9 cellular contexts compared by ENCODE assay signal in genomic region chr1:156592910-156593732, GRCh38. TPM values are rescaled to one million over a fixed set of nuclear protein-coding genes. Genes with fewer than 3 reads are reported as not detected.
DNase-seq lines count a peak whose midpoint lies in the region; ATAC-seq, FAIRE-seq and TF ChIP-seq lines count a peak whose summit lies in the region.
"Had no signal": no experiment of that assay in that cellular context is flagged by ENCODE, and none has a peak within 500 bp of the region (broad histone marks: within the 10 kb centered on the region; RNA-seq: fewer than 3 reads in every experiment).

No MANE protein-coding gene starts in this region.

- H2AFZ ChIP-seq in HepG2 (ENCODE audit: low read length) (no peak overlapping the region), endothelial cell of umbilical vein (ENCODE audit: low read depth, low read length) (no peak overlapping the region)

- H3K9me1 ChIP-seq in endothelial cell of umbilical vein (replicated peaks; ENCODE audit: control insufficient read depth, extremely low read depth, insufficient read depth, low read length), result no peaks in the 10 kb centered on the region

- H3K9me3 ChIP-seq in HepG2 (ENCODE audit: low read length) (no peaks in the 10 kb centered on the region), right lobe of liver (no peaks in the 10 kb centered on the region), endothelial cell of umbilical vein (replicated peaks; ENCODE audit: control insufficient read depth, insufficient read depth, low read length) (no peaks in the 10 kb centered on the region), testis (no peaks in the 10 kb centered on the region)

- TF ChIP-seq RAD21 in HepG2 (CRISPR knock-in tag; IDR thresholded peaks at IDR 0.05), result no peak

- WGBS in HepG2 (ENCODE audit: low lambda C conversion rate), result 97% methylated on average over 6 of the region's 8 CpGs
- 86% methylated on average over 5 of the region's 8 CpGs for WGBS in right lobe of liver (ENCODE audit: insufficient coverage, low coverage, low lambda C conversion rate, missing lambda C conversion rate)
- WGBS in testis, 2 donors, result 75 to 79% methylated on average over 8 of the region's 8 CpGs

- FAIRE-seq in HepG2 (lab: Jason Lieb, UNC), result no peak
- FAIRE-seq in endothelial cell of umbilical vein (lab: Jason Lieb, UNC), result peak; percentile 31

- no peak; a peak in 1 of 4 replicates for TF ChIP-seq POLR2A in HepG2 (IDR thresholded peaks at IDR 0.05; ENCODE audit: insufficient read depth in 1 of 2, low read depth in 2 of 2, low read length in 2 of 2)
- no peak for TF ChIP-seq POLR2A in right lobe of liver (IDR thresholded peaks at IDR 0.05)
- TF ChIP-seq POLR2A in endothelial cell of umbilical vein (IDR thresholded peaks at IDR 0.05; ENCODE audit: low read depth, low read length), result no peak
- TF ChIP-seq POLR2A in testis (IDR thresholded peaks at IDR 0.05), result no peak

- in situ Hi-C loops in HepG2 (cut with HindIII; ENCODE audit: extremely low pct_ligation_motif_present, low pct_unique_long_range_greater_than_20kb), result no loop called here

- no peak overlapping the region for H3K27ac ChIP-seq in HepG2 (ENCODE audit: extremely low read length, insufficient read depth, low read length)
- H3K27ac ChIP-seq in right lobe of liver, result no peak overlapping the region
- peak overlapping the region; percentile 34 for H3K27ac ChIP-seq in endothelial cell of umbilical vein (ENCODE audit: insufficient read depth, low read depth, low read length)
- H3K27ac ChIP-seq in testis, result no peak overlapping the region

- H3K4me3 ChIP-seq in HepG2 (replicated peaks in 1 of 3; ENCODE audit: insufficient read depth in 1 of 3, low read depth in 2 of 3, low read length in 3 of 3), result no peak overlapping the region
- H3K4me3 ChIP-seq in right lobe of liver, result no peak overlapping the region
- H3K4me3 ChIP-seq in endothelial cell of umbilical vein (replicated peaks in 1 of 3; ENCODE audit: insufficient read depth in 1 of 3, low read depth in 1 of 3, low read length in 3 of 3), result peak overlapping the region in 1 of 3 experiments; percentile 77
- no peak overlapping the region for H3K4me3 ChIP-seq in testis

- dilution Hi-C loops in endothelial cell of umbilical vein (cut with MboI; ENCODE audit: extremely low pct_ligation_motif_present, low sequenced_read_pairs), result no loop called here

- TF ChIP-seq CTCF in HepG2 (CRISPR knock-in tag; IDR thresholded peaks at IDR 0.05), result no peak
- no peak for TF ChIP-seq CTCF in right lobe of liver (IDR thresholded peaks at IDR 0.05)
- TF ChIP-seq CTCF in endothelial cell of umbilical vein (IDR thresholded peaks at IDR 0.05; ENCODE audit: extremely low read depth in 1 of 2, insufficient read depth in 1 of 2, low read depth in 1 of 2, low read length in 2 of 2), result no peak
- TF ChIP-seq CTCF in testis (IDR thresholded peaks at IDR 0.05), result no peak

- intact Hi-C loops in HepG2 (cut with micrococcal nuclease; ENCODE audit: unreplicated experiment), result no loop called here
- intact Hi-C loops in right lobe of liver (cut with DNase I), result no loop called here
- intact Hi-C loops in endothelial cell of umbilical vein (cut with micrococcal nuclease), result loop anchor here (1.0 to 5.0 kb wide), 2 partner anchors 8 to 91 kb away; partner anchors contain the start of genes GPATCH4 and MEF2D
- intact Hi-C loops in left ventricle myocardium superior (cut with micrococcal nuclease), result no loop called here
- intact Hi-C loops in testis (cut with DNase I; ENCODE audit: low total_unique reads), result no loop called here

- H3K9ac ChIP-seq in HepG2 (ENCODE audit: insufficient read depth, low read depth, low read length) (no peak overlapping the region), endothelial cell of umbilical vein (replicated peaks; ENCODE audit: extremely low read depth, insufficient read depth, low read length) (no peak overlapping the region)

- peak overlapping the region; percentile 92 for H3K4me2 ChIP-seq in HepG2 (ENCODE audit: low read depth, low read length)
- H3K4me2 ChIP-seq in endothelial cell of umbilical vein (ENCODE audit: insufficient read depth, low read length), result no peak overlapping the region

- CTCF ChIA-PET in HepG2 (lab: Yijun Ruan, JAX; ENCODE audit: low intra/inter-chr PET ratio, low total read pairs) (no interaction called here), endothelial cell of umbilical vein (lab: Charles Lee) (interaction anchor here (1.2 to 4.9 kb wide), 5 partner anchors 11 to 147 kb away, joined by 3 to 32 read pairs (median 4); no protein-coding TSS in a partner anchor)

- POLR2A ChIA-PET in HepG2 (lab: Yijun Ruan, JAX), result interaction anchor here (1.3 kb wide), 1 partner anchor 15 kb away, joined by 3 read pairs; no protein-coding TSS in a partner anchor
- POLR2A ChIA-PET in endothelial cell of umbilical vein (lab: Charles Lee), result interaction anchor here (0.6 kb wide), 1 partner anchor 24 kb away, joined by 7 read pairs; no protein-coding TSS in a partner anchor

- peaks cover 21% of the 10 kb centered on the region for H3K4me1 ChIP-seq in HepG2 (ENCODE audit: insufficient read depth, low read length)
- H3K4me1 ChIP-seq in right lobe of liver, result peaks cover 0 to 5% (median 0%) of the 10 kb centered on the region in 4 donors
- peaks cover 17% of the 10 kb centered on the region for H3K4me1 ChIP-seq in endothelial cell of umbilical vein (ENCODE audit: control insufficient read depth, extremely low read depth, insufficient read depth, low read length)
- peaks cover 24% of the 10 kb centered on the region for H3K4me1 ChIP-seq in testis

- DNase-seq in HepG2 (ENCODE audit: low spot score) (no peak), right lobe of liver (no peak), RPMI8226 (peak; percentile 29), endothelial cell of umbilical vein (ENCODE audit: low read depth, low spot score) (peak; percentile 86), left ventricle myocardium superior (no peak), retina (no peak), testis (no peak)

- ATAC-seq in HepG2, result no peak
- ATAC-seq in right lobe of liver, result no peak
- no peak for ATAC-seq in HG03439 (IDR thresholded peaks at IDR 0.05; ENCODE audit: unreplicated experiment)
- no peak for ATAC-seq in left ventricle myocardium superior

- BruUV-seq in HepG2 (replicated peaks; lab: Mats Ljungman, UMichigan) (no TSS peak), endothelial cell of umbilical vein (replicated peaks; lab: Mats Ljungman, UMichigan) (TSS peak; percentile 24)

- H3K27me3 ChIP-seq in HepG2 (ENCODE audit: control insufficient read depth in 1 of 2, insufficient read depth in 2 of 2, low read length in 2 of 2) (no peaks in the 10 kb centered on the region), right lobe of liver (no peaks in the 10 kb centered on the region), endothelial cell of umbilical vein (ENCODE audit: control insufficient read depth in 2 of 2, insufficient read depth in 2 of 2, low read length in 2 of 2) (no peaks in the 10 kb centered on the region), testis (no peaks in the 10 kb centered on the region)

- no peaks in the 10 kb centered on the region for H4K20me1 ChIP-seq in HepG2 (ENCODE audit: insufficient read depth, low read length)
- H4K20me1 ChIP-seq in endothelial cell of umbilical vein (replicated peaks; ENCODE audit: control insufficient read depth, extremely low read depth, insufficient read depth, low read length), result no peaks in the 10 kb centered on the region

- H3K36me3 ChIP-seq in HepG2 (replicated peaks in 1 of 2; ENCODE audit: control insufficient read depth in 1 of 2, insufficient read depth in 2 of 2, low read length in 2 of 2), result peaks cover 5 to 42% of the 10 kb centered on the region in 2 experiments
- peaks cover 0 to 21% (median 0%) of the 10 kb centered on the region in 4 donors for H3K36me3 ChIP-seq in right lobe of liver
- H3K36me3 ChIP-seq in endothelial cell of umbilical vein (ENCODE audit: control insufficient read depth in 2 of 2, extremely low read depth in 1 of 2, insufficient read depth in 2 of 2, low read length in 2 of 2), result peaks cover 0 to 34% of the 10 kb centered on the region in 2 experiments
- no peaks in the 10 kb centered on the region for H3K36me3 ChIP-seq in testis (ENCODE audit: low read depth, missing control alignments)

- TF ChIP-seq EP300 in HepG2 (IDR thresholded peaks at IDR 0.05; ENCODE audit: low read depth in 2 of 2, low read length in 2 of 2), result no peak
- no peak for TF ChIP-seq EP300 in HepG2 (CRISPR knock-in tag; IDR thresholded peaks at IDR 0.05; ENCODE audit: borderline replicate concordance)

- H3K79me2 ChIP-seq in HepG2 (ENCODE audit: insufficient read depth, low read length), result peaks cover 3% of the 10 kb centered on the region
- peaks cover 5% of the 10 kb centered on the region for H3K79me2 ChIP-seq in endothelial cell of umbilical vein (ENCODE audit: control insufficient read depth, insufficient read depth, low read length)

RNA-seq across cellular contexts. Expression of gene NAXE, which starts 1.5 kb away (rescaled TPM):
- total RNA-seq in HepG2 (2016; rRNA removed; fragmentation: Illumina TruSeq; extraction: Trizol) (37.9 and 59.4 TPM in 2 replicates), right lobe of liver (10 to 100 TPM; 37.7 to 72.3 (median 49.4) TPM), endothelial cell of umbilical vein (74.0 and 76.2 TPM in 2 replicates), left ventricle myocardium superior (123 TPM), testis (100 to 1,000 TPM; 142 to 200 TPM)
- 69.0 and 80.5 TPM in 2 replicates for total RNA-seq in HepG2 (2016; cell fraction: cytosol; rRNA removed; fragmentation: Illumina TruSeq; extraction: Trizol; ENCODE audit: low read depth)
- 32.9 and 62.3 TPM in 2 replicates for total RNA-seq in HepG2 (2016; cell fraction: insoluble cytoplasmic fraction; rRNA removed; fragmentation: Illumina TruSeq; extraction: Trizol)
- total RNA-seq in HepG2 (2016; cell fraction: membrane; rRNA removed; fragmentation: Illumina TruSeq; extraction: Trizol), result 57.8 and 70.5 TPM in 2 replicates
- 36.6 and 46.8 TPM in 2 replicates for total RNA-seq in HepG2 (2016; cell fraction: nucleus; rRNA removed; fragmentation: Illumina TruSeq; extraction: Trizol)
- polyA plus RNA-seq in HepG2 (2011; rRNA removed) (35.0 and 39.4 TPM in 2 replicates), endothelial cell of umbilical vein (187 and 210 TPM in 2 replicates), testis (ENCODE audit: insufficient read depth, low read depth, low replicate concordance) (110 TPM)
- polyA plus RNA-seq in HepG2 (2011; cell fraction: cytosol; rRNA removed), result 44.6 and 54.4 TPM in 2 replicates
- polyA plus RNA-seq in HepG2 (2011; cell fraction: nucleus; rRNA removed), result 28.8 and 37.7 TPM in 2 replicates
- polyA plus RNA-seq in HepG2 (2012), result 37.1 and 42.0 TPM in 2 replicates
- polyA plus RNA-seq in HepG2 (2016; cell fraction: cytosol; fragmentation: Illumina TruSeq; extraction: Trizol; ENCODE audit: low read depth), result 109 and 132 TPM in 2 replicates
- polyA plus RNA-seq in HepG2 (2016; cell fraction: insoluble cytoplasmic fraction; fragmentation: Illumina TruSeq; extraction: Trizol; ENCODE audit: low read depth), result 38.4 and 48.9 TPM in 2 replicates
- polyA plus RNA-seq in HepG2 (2016; cell fraction: membrane; fragmentation: Illumina TruSeq; extraction: Trizol; ENCODE audit: low read depth), result 78.1 and 86.6 TPM in 2 replicates
- 64.6 and 71.1 TPM in 2 replicates for polyA plus RNA-seq in HepG2 (2016; cell fraction: nucleus; fragmentation: Illumina TruSeq; extraction: Trizol; ENCODE audit: insufficient read depth, low read depth)
- 43.3 and 215 TPM in 2 replicates for polyA minus RNA-seq in HepG2 (2011; rRNA and poly(A)+ RNA removed; ENCODE audit: low replicate concordance)
- polyA minus RNA-seq in HepG2 (2011; cell fraction: cytosol; rRNA and poly(A)+ RNA removed), result 15.2 and 16.5 TPM in 2 replicates
- 15.8 and 22.0 TPM in 2 replicates for polyA minus RNA-seq in HepG2 (2011; cell fraction: nucleus; rRNA and poly(A)+ RNA removed)
- polyA plus RNA-seq in endothelial cell of umbilical vein (2011; cell fraction: cytosol; rRNA removed), result 143 and 154 TPM in 2 replicates
- polyA plus RNA-seq in endothelial cell of umbilical vein (2011; cell fraction: nucleus; rRNA removed), result 62.0 and 82.1 TPM in 2 replicates
- polyA plus RNA-seq in endothelial cell of umbilical vein (2012), result 90.9 and 109 TPM in 2 replicates
- 97.8 and 109 TPM in 2 replicates for polyA minus RNA-seq in endothelial cell of umbilical vein
- polyA minus RNA-seq in endothelial cell of umbilical vein (2011; cell fraction: cytosol; rRNA and poly(A)+ RNA removed), result 91.6 TPM
- polyA minus RNA-seq in endothelial cell of umbilical vein (2011; cell fraction: nucleus; rRNA and poly(A)+ RNA removed), result 26.3 and 33.7 TPM in 2 replicates

RNA-seq across cellular contexts. Expression of gene GPATCH4, which starts 8.2 kb away (rescaled TPM):
- total RNA-seq in HepG2 (2016; rRNA removed; fragmentation: Illumina TruSeq; extraction: Trizol) (37.9 and 43.4 TPM in 2 replicates), right lobe of liver (10 to 100 TPM in 4 of 6 experiments, 1 to 10 TPM in 2; 7.0 to 25.3 (median 12.4) TPM), endothelial cell of umbilical vein (29.2 and 32.0 TPM in 2 replicates), left ventricle myocardium superior (14.1 TPM), testis (10 to 100 TPM; 21.6 to 26.7 TPM)
- total RNA-seq in HepG2 (2016; cell fraction: cytosol; rRNA removed; fragmentation: Illumina TruSeq; extraction: Trizol; ENCODE audit: low read depth), result 7.3 and 7.7 TPM in 2 replicates
- 37.1 and 46.1 TPM in 2 replicates for total RNA-seq in HepG2 (2016; cell fraction: insoluble cytoplasmic fraction; rRNA removed; fragmentation: Illumina TruSeq; extraction: Trizol)
- 22.7 and 24.7 TPM in 2 replicates for total RNA-seq in HepG2 (2016; cell fraction: membrane; rRNA removed; fragmentation: Illumina TruSeq; extraction: Trizol)
- total RNA-seq in HepG2 (2016; cell fraction: nucleus; rRNA removed; fragmentation: Illumina TruSeq; extraction: Trizol), result 36.6 and 38.1 TPM in 2 replicates
- polyA plus RNA-seq in HepG2 (2011; rRNA removed) (19.2 and 20.0 TPM in 2 replicates), endothelial cell of umbilical vein (15.5 and 22.4 TPM in 2 replicates), testis (ENCODE audit: insufficient read depth, low read depth, low replicate concordance) (18.5 TPM)
- 13.1 and 21.0 TPM in 2 replicates for polyA plus RNA-seq in HepG2 (2011; cell fraction: cytosol; rRNA removed)
- 13.5 and 17.3 TPM in 2 replicates for polyA plus RNA-seq in HepG2 (2011; cell fraction: nucleus; rRNA removed)
- polyA plus RNA-seq in HepG2 (2012), result 26.6 and 33.5 TPM in 2 replicates
- 11.1 and 11.2 TPM in 2 replicates for polyA plus RNA-seq in HepG2 (2016; cell fraction: cytosol; fragmentation: Illumina TruSeq; extraction: Trizol; ENCODE audit: low read depth)
- 79.1 and 79.7 TPM in 2 replicates for polyA plus RNA-seq in HepG2 (2016; cell fraction: insoluble cytoplasmic fraction; fragmentation: Illumina TruSeq; extraction: Trizol; ENCODE audit: low read depth)
- 22.9 and 25.6 TPM in 2 replicates for polyA plus RNA-seq in HepG2 (2016; cell fraction: membrane; fragmentation: Illumina TruSeq; extraction: Trizol; ENCODE audit: low read depth)
- polyA plus RNA-seq in HepG2 (2016; cell fraction: nucleus; fragmentation: Illumina TruSeq; extraction: Trizol; ENCODE audit: insufficient read depth, low read depth), result 59.3 and 65.1 TPM in 2 replicates
- polyA minus RNA-seq in HepG2 (2011; rRNA and poly(A)+ RNA removed; ENCODE audit: low replicate concordance), result 24.3 and 141 TPM in 2 replicates
- polyA minus RNA-seq in HepG2 (2011; cell fraction: cytosol; rRNA and poly(A)+ RNA removed), result 9.7 and 9.9 TPM in 2 replicates
- 46.1 and 51.0 TPM in 2 replicates for polyA minus RNA-seq in HepG2 (2011; cell fraction: nucleus; rRNA and poly(A)+ RNA removed)
- 30.0 and 42.1 TPM in 2 replicates for polyA plus RNA-seq in endothelial cell of umbilical vein (2011; cell fraction: cytosol; rRNA removed)
- polyA plus RNA-seq in endothelial cell of umbilical vein (2011; cell fraction: nucleus; rRNA removed), result 46.6 and 52.0 TPM in 2 replicates
- polyA plus RNA-seq in endothelial cell of umbilical vein (2012), result 39.0 and 64.5 TPM in 2 replicates
- polyA minus RNA-seq in endothelial cell of umbilical vein, result 38.2 and 48.0 TPM in 2 replicates
- 37.6 TPM for polyA minus RNA-seq in endothelial cell of umbilical vein (2011; cell fraction: cytosol; rRNA and poly(A)+ RNA removed)
- 26.2 and 46.5 TPM in 2 replicates for polyA minus RNA-seq in endothelial cell of umbilical vein (2011; cell fraction: nucleus; rRNA and poly(A)+ RNA removed)

RNA-seq across cellular contexts. Expression of gene TTC24, which starts 13.6 kb away (rescaled TPM):
- 0.13 and 0.15 TPM in 2 replicates for total RNA-seq in HepG2 (2016; rRNA removed; fragmentation: Illumina TruSeq; extraction: Trizol)
- total RNA-seq in HepG2 (2016; cell fraction: cytosol; rRNA removed; fragmentation: Illumina TruSeq; extraction: Trizol; ENCODE audit: low read depth), result not detected in 2 replicates
- total RNA-seq in HepG2 (2016; cell fraction: insoluble cytoplasmic fraction; rRNA removed; fragmentation: Illumina TruSeq; extraction: Trizol), result 0.22 and 0.37 TPM in 2 replicates
- not detected in 2 replicates for total RNA-seq in HepG2 (2016; cell fraction: membrane; rRNA removed; fragmentation: Illumina TruSeq; extraction: Trizol)
- not detected in 2 replicates for total RNA-seq in HepG2 (2016; cell fraction: nucleus; rRNA removed; fragmentation: Illumina TruSeq; extraction: Trizol)
- 0.18 and 0.30 TPM in 2 replicates for polyA plus RNA-seq in HepG2 (2011; rRNA removed)
- polyA plus RNA-seq in HepG2 (2011; cell fraction: cytosol; rRNA removed), result 0.05 and 0.11 TPM in 2 replicates
- polyA plus RNA-seq in HepG2 (2011; cell fraction: nucleus; rRNA removed), result 0.61 and 1.4 TPM in 2 replicates
- 0.17 TPM in 1 of 2 replicates, not detected in the other for polyA plus RNA-seq in HepG2 (2012)
- not detected in 2 replicates for polyA plus RNA-seq in HepG2 (2016; cell fraction: cytosol; fragmentation: Illumina TruSeq; extraction: Trizol; ENCODE audit: low read depth)
- polyA plus RNA-seq in HepG2 (2016; cell fraction: insoluble cytoplasmic fraction; fragmentation: Illumina TruSeq; extraction: Trizol; ENCODE audit: low read depth), result not detected in 2 replicates
- not detected in 2 replicates for polyA plus RNA-seq in HepG2 (2016; cell fraction: membrane; fragmentation: Illumina TruSeq; extraction: Trizol; ENCODE audit: low read depth)
- 0.60 TPM in 1 of 2 replicates, not detected in the other for polyA plus RNA-seq in HepG2 (2016; cell fraction: nucleus; fragmentation: Illumina TruSeq; extraction: Trizol; ENCODE audit: insufficient read depth, low read depth)
- 0.32 TPM in 1 of 2 replicates, not detected in the other for polyA minus RNA-seq in HepG2 (2011; rRNA and poly(A)+ RNA removed; ENCODE audit: low replicate concordance)
- not detected in 2 replicates for polyA minus RNA-seq in HepG2 (2011; cell fraction: cytosol; rRNA and poly(A)+ RNA removed)
- 0.99 TPM in 1 of 2 replicates, not detected in the other for polyA minus RNA-seq in HepG2 (2011; cell fraction: nucleus; rRNA and poly(A)+ RNA removed)
- total RNA-seq in right lobe of liver, result under 1 TPM in 1 of 6 experiments, not detected in 5; 0.31 TPM
- total RNA-seq in endothelial cell of umbilical vein, result not detected in 2 replicates
- polyA plus RNA-seq in endothelial cell of umbilical vein, result not detected in 2 replicates
- not detected in 2 replicates for polyA plus RNA-seq in endothelial cell of umbilical vein (2011; cell fraction: cytosol; rRNA removed)
- not detected in 2 replicates for polyA plus RNA-seq in endothelial cell of umbilical vein (2011; cell fraction: nucleus; rRNA removed)
- not detected in 2 replicates for polyA plus RNA-seq in endothelial cell of umbilical vein (2012)
- polyA minus RNA-seq in endothelial cell of umbilical vein, result not detected in 2 replicates
- not detected for polyA minus RNA-seq in endothelial cell of umbilical vein (2011; cell fraction: cytosol; rRNA and poly(A)+ RNA removed)
- not detected in 2 replicates for polyA minus RNA-seq in endothelial cell of umbilical vein (2011; cell fraction: nucleus; rRNA and poly(A)+ RNA removed)
- total RNA-seq in left ventricle myocardium superior, result not detected
- total RNA-seq in testis, result not detected
- 0.38 TPM for polyA plus RNA-seq in testis (ENCODE audit: insufficient read depth, low read depth, low replicate concordance)
- total RNA-seq: HT1080 had no signal

RNA-seq across cellular contexts. Expression of gene IQGAP3, which starts 20.8 kb away (rescaled TPM):
- total RNA-seq in HepG2 (2016; rRNA removed; fragmentation: Illumina TruSeq; extraction: Trizol) (6.7 and 14.1 TPM in 2 replicates), right lobe of liver (1 to 10 TPM in 3 of 6 experiments, under 1 TPM in 3; 0.07 to 2.6 (median 0.95) TPM), endothelial cell of umbilical vein (48.6 and 60.7 TPM in 2 replicates), left ventricle myocardium superior (0.42 TPM), testis (10 to 100 TPM in 1 of 2 donors, 1 to 10 TPM in 1; 8.2 to 13.4 TPM)
- 0.97 and 2.0 TPM in 2 replicates for total RNA-seq in HepG2 (2016; cell fraction: cytosol; rRNA removed; fragmentation: Illumina TruSeq; extraction: Trizol; ENCODE audit: low read depth)
- 6.2 and 14.6 TPM in 2 replicates for total RNA-seq in HepG2 (2016; cell fraction: insoluble cytoplasmic fraction; rRNA removed; fragmentation: Illumina TruSeq; extraction: Trizol)
- 2.2 and 2.4 TPM in 2 replicates for total RNA-seq in HepG2 (2016; cell fraction: membrane; rRNA removed; fragmentation: Illumina TruSeq; extraction: Trizol)
- total RNA-seq in HepG2 (2016; cell fraction: nucleus; rRNA removed; fragmentation: Illumina TruSeq; extraction: Trizol), result 18.5 and 22.6 TPM in 2 replicates
- polyA plus RNA-seq in HepG2 (2011; rRNA removed) (12.8 and 13.5 TPM in 2 replicates), endothelial cell of umbilical vein (28.3 and 30.2 TPM in 2 replicates), testis (ENCODE audit: insufficient read depth, low read depth, low replicate concordance) (5.6 TPM)
- polyA plus RNA-seq in HepG2 (2011; cell fraction: cytosol; rRNA removed), result 2.4 and 3.7 TPM in 2 replicates
- polyA plus RNA-seq in HepG2 (2011; cell fraction: nucleus; rRNA removed), result 79.6 and 121 TPM in 2 replicates
- 4.8 and 7.5 TPM in 2 replicates for polyA plus RNA-seq in HepG2 (2012)
- polyA plus RNA-seq in HepG2 (2016; cell fraction: cytosol; fragmentation: Illumina TruSeq; extraction: Trizol; ENCODE audit: low read depth), result 0.44 TPM in 2 replicates
- polyA plus RNA-seq in HepG2 (2016; cell fraction: insoluble cytoplasmic fraction; fragmentation: Illumina TruSeq; extraction: Trizol; ENCODE audit: low read depth), result 3.2 and 3.8 TPM in 2 replicates
- 0.92 and 1.1 TPM in 2 replicates for polyA plus RNA-seq in HepG2 (2016; cell fraction: membrane; fragmentation: Illumina TruSeq; extraction: Trizol; ENCODE audit: low read depth)
- 42.8 and 43.6 TPM in 2 replicates for polyA plus RNA-seq in HepG2 (2016; cell fraction: nucleus; fragmentation: Illumina TruSeq; extraction: Trizol; ENCODE audit: insufficient read depth, low read depth)
- polyA minus RNA-seq in HepG2 (2011; rRNA and poly(A)+ RNA removed; ENCODE audit: low replicate concordance), result 22.3 and 62.6 TPM in 2 replicates
- polyA minus RNA-seq in HepG2 (2011; cell fraction: cytosol; rRNA and poly(A)+ RNA removed), result 4.0 and 5.7 TPM in 2 replicates
- 16.8 and 18.3 TPM in 2 replicates for polyA minus RNA-seq in HepG2 (2011; cell fraction: nucleus; rRNA and poly(A)+ RNA removed)
- 17.1 and 17.2 TPM in 2 replicates for polyA plus RNA-seq in endothelial cell of umbilical vein (2011; cell fraction: cytosol; rRNA removed)
- polyA plus RNA-seq in endothelial cell of umbilical vein (2011; cell fraction: nucleus; rRNA removed), result 198 and 249 TPM in 2 replicates
- polyA plus RNA-seq in endothelial cell of umbilical vein (2012), result 9.9 and 15.9 TPM in 2 replicates
- 47.2 and 48.6 TPM in 2 replicates for polyA minus RNA-seq in endothelial cell of umbilical vein
- 18.8 TPM for polyA minus RNA-seq in endothelial cell of umbilical vein (2011; cell fraction: cytosol; rRNA and poly(A)+ RNA removed)
- polyA minus RNA-seq in endothelial cell of umbilical vein (2011; cell fraction: nucleus; rRNA and poly(A)+ RNA removed), result 41.1 and 61.1 TPM in 2 replicates

RNA-seq across cellular contexts. Expression of gene HAPLN2, which starts 26.1 kb away (rescaled TPM):
- total RNA-seq in HepG2 (2016; rRNA removed; fragmentation: Illumina TruSeq; extraction: Trizol) (not detected in 2 replicates), right lobe of liver (not detected), endothelial cell of umbilical vein (not detected in 2 replicates), left ventricle myocardium superior (1.5 TPM), testis (1 to 10 TPM; 5.5 to 6.0 TPM)
- total RNA-seq in HepG2 (2016; cell fraction: cytosol; rRNA removed; fragmentation: Illumina TruSeq; extraction: Trizol; ENCODE audit: low read depth), result not detected in 2 replicates
- not detected in 2 replicates for total RNA-seq in HepG2 (2016; cell fraction: insoluble cytoplasmic fraction; rRNA removed; fragmentation: Illumina TruSeq; extraction: Trizol)
- not detected in 2 replicates for total RNA-seq in HepG2 (2016; cell fraction: membrane; rRNA removed; fragmentation: Illumina TruSeq; extraction: Trizol)
- total RNA-seq in HepG2 (2016; cell fraction: nucleus; rRNA removed; fragmentation: Illumina TruSeq; extraction: Trizol), result not detected in 2 replicates
- polyA plus RNA-seq in HepG2 (2011; rRNA removed) (0.09 TPM in 1 of 2 replicates, not detected in the other), endothelial cell of umbilical vein (0.14 TPM in 1 of 2 replicates, not detected in the other), testis (ENCODE audit: insufficient read depth, low read depth, low replicate concordance) (1.5 TPM)
- not detected in 2 replicates for polyA plus RNA-seq in HepG2 (2011; cell fraction: cytosol; rRNA removed)
- polyA plus RNA-seq in HepG2 (2011; cell fraction: nucleus; rRNA removed), result 0.40 and 0.62 TPM in 2 replicates
- polyA plus RNA-seq in HepG2 (2012), result 0.19 TPM in 1 of 2 replicates, not detected in the other
- not detected in 2 replicates for polyA plus RNA-seq in HepG2 (2016; cell fraction: cytosol; fragmentation: Illumina TruSeq; extraction: Trizol; ENCODE audit: low read depth)
- polyA plus RNA-seq in HepG2 (2016; cell fraction: insoluble cytoplasmic fraction; fragmentation: Illumina TruSeq; extraction: Trizol; ENCODE audit: low read depth), result not detected in 2 replicates
- not detected in 2 replicates for polyA plus RNA-seq in HepG2 (2016; cell fraction: membrane; fragmentation: Illumina TruSeq; extraction: Trizol; ENCODE audit: low read depth)
- not detected in 2 replicates for polyA plus RNA-seq in HepG2 (2016; cell fraction: nucleus; fragmentation: Illumina TruSeq; extraction: Trizol; ENCODE audit: insufficient read depth, low read depth)
- polyA minus RNA-seq in HepG2 (2011; rRNA and poly(A)+ RNA removed; ENCODE audit: low replicate concordance), result not detected in 2 replicates
- polyA minus RNA-seq in HepG2 (2011; cell fraction: cytosol; rRNA and poly(A)+ RNA removed), result not detected in 2 replicates
- not detected in 2 replicates for polyA minus RNA-seq in HepG2 (2011; cell fraction: nucleus; rRNA and poly(A)+ RNA removed)
- not detected in 2 replicates for polyA plus RNA-seq in endothelial cell of umbilical vein (2011; cell fraction: cytosol; rRNA removed)
- polyA plus RNA-seq in endothelial cell of umbilical vein (2011; cell fraction: nucleus; rRNA removed), result 0.68 and 0.70 TPM in 2 replicates
- polyA plus RNA-seq in endothelial cell of umbilical vein (2012), result not detected in 2 replicates
- not detected in 2 replicates for polyA minus RNA-seq in endothelial cell of umbilical vein
- polyA minus RNA-seq in endothelial cell of umbilical vein (2011; cell fraction: cytosol; rRNA and poly(A)+ RNA removed), result not detected
- polyA minus RNA-seq in endothelial cell of umbilical vein (2011; cell fraction: nucleus; rRNA and poly(A)+ RNA removed), result not detected in 2 replicates
- total RNA-seq: HT1080 had no signal

Comparison
In these comparisons a context has a peak if more than half of its experiments do, and no peak if none do; other contexts are left out.
1. DNase-seq: peak in RPMI8226 (single experiment) and endothelial cell of umbilical vein (single experiment); none in HepG2 (single experiment), right lobe of liver (0 of 3), left ventricle myocardium superior (single experiment), retina (single experiment) and testis (single experiment).